In the genomic region with DNA sequence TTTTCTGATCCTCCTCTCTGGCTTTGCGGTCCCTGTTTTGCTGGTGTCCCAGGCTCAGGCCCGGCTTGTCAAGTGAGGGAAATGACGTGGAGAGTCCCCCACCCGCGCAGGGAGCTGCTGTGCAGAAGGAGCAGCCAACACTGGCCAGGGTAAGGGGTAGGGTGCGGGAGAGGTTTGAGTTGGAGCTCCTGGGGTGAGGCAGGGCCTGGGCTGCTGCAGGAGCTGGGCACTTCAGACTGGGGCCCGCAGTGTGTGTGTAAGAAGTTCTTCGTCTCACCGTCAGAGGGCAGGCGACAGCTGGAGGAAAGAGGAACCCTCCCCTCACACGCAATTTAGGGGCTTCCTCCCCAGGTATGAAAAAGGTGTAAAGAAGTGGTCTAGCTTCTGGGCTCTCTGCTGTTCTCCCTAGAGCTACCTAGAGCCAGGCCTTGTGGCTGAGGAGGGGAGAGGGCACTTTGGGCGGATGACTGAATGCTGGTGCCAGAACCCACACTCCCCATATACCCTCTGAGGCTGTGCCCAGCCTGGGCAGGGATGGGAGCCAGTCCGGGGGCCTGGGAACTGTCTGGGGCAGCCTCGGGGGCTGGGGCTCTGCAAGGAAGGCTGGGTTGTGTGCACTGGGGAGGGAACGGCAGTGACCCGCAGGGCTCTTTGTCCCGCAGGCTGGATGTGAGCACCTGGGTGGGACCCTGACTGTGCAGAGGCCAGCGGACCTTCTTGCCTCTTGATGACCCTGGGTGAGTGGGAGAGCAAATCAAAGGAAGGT, we compare ENCODE assay signal across 2 cellular contexts.
TF ChIP-seq lines count a peak whose summit lies in the region.

No MANE protein-coding gene starts in this region.

TF ChIP-seq in IMR-90, 13 proteins besides CTCF, POLR2A, EP300 and RAD21 (continued from another document):
- TF ChIP-seq SMC3 (IDR thresholded peaks at IDR 0.05; ENCODE audit: low read depth, low read length), result no peak
- TF ChIP-seq BHLHE40 (IDR thresholded peaks at IDR 0.05; ENCODE audit: low read depth, low read length), result no peak
- no peak for TF ChIP-seq RFX5 (IDR thresholded peaks at IDR 0.05; ENCODE audit: low read depth, low read length)
- no peak for TF ChIP-seq NFE2L2 (IDR thresholded peaks at IDR 0.05; ENCODE audit: low read depth, low read length)
- TF ChIP-seq, protein P1, sequence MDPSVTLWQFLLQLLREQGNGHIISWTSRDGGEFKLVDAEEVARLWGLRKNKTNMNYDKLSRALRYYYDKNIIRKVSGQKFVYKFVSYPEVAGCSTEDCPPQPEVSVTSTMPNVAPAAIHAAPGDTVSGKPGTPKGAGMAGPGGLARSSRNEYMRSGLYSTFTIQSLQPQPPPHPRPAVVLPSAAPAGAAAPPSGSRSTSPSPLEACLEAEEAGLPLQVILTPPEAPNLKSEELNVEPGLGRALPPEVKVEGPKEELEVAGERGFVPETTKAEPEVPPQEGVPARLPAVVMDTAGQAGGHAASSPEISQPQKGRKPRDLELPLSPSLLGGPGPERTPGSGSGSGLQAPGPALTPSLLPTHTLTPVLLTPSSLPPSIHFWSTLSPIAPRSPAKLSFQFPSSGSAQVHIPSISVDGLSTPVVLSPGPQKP (IDR thresholded peaks at IDR 0.05; ENCODE audit: borderline replicate concordance, low read depth, low read length), result no peak
- TF ChIP-seq, protein P2, sequence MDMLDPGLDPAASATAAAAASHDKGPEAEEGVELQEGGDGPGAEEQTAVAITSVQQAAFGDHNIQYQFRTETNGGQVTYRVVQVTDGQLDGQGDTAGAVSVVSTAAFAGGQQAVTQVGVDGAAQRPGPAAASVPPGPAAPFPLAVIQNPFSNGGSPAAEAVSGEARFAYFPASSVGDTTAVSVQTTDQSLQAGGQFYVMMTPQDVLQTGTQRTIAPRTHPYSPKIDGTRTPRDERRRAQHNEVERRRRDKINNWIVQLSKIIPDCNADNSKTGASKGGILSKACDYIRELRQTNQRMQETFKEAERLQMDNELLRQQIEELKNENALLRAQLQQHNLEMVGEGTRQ (IDR thresholded peaks at IDR 0.05; ENCODE audit: low read depth, low read length), result no peak
- TF ChIP-seq MAFK (IDR thresholded peaks at IDR 0.05; ENCODE audit: low read depth, low read length), result no peak
- TF ChIP-seq MAZ (IDR thresholded peaks at IDR 0.05; ENCODE audit: borderline replicate concordance, low read depth, low read length), result no peak
- TF ChIP-seq RCOR1 (IDR thresholded peaks at IDR 0.05; ENCODE audit: insufficient replicate concordance, low read length), result no peak

TF ChIP-seq in neural cell, 6 proteins besides CTCF, POLR2A, EP300 and RAD21 (continued from another document):
- TF ChIP-seq, protein P3, sequence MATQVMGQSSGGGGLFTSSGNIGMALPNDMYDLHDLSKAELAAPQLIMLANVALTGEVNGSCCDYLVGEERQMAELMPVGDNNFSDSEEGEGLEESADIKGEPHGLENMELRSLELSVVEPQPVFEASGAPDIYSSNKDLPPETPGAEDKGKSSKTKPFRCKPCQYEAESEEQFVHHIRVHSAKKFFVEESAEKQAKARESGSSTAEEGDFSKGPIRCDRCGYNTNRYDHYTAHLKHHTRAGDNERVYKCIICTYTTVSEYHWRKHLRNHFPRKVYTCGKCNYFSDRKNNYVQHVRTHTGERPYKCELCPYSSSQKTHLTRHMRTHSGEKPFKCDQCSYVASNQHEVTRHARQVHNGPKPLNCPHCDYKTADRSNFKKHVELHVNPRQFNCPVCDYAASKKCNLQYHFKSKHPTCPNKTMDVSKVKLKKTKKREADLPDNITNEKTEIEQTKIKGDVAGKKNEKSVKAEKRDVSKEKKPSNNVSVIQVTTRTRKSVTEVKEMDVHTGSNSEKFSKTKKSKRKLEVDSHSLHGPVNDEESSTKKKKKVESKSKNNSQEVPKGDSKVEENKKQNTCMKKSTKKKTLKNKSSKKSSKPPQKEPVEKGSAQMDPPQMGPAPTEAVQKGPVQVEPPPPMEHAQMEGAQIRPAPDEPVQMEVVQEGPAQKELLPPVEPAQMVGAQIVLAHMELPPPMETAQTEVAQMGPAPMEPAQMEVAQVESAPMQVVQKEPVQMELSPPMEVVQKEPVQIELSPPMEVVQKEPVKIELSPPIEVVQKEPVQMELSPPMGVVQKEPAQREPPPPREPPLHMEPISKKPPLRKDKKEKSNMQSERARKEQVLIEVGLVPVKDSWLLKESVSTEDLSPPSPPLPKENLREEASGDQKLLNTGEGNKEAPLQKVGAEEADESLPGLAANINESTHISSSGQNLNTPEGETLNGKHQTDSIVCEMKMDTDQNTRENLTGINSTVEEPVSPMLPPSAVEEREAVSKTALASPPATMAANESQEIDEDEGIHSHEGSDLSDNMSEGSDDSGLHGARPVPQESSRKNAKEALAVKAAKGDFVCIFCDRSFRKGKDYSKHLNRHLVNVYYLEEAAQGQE (IDR thresholded peaks at IDR 0.05; ENCODE audit: borderline replicate concordance), result no peak
- no peak for TF ChIP-seq SMC3 (conservative IDR thresholded peaks at IDR 0.05; ENCODE audit: poor library complexity)
TF ChIP-seq in neural cell: peak in this region for 0.
